Comparison of ENCODE assay signal across 22 cellular contexts in genomic region chr18:12057419-12058039, GRCh38. TPM values are rescaled to one million over a fixed set of nuclear protein-coding genes. Genes with fewer than 3 reads are reported as not detected.
DNase-seq lines count a peak whose midpoint lies in the region; TF ChIP-seq lines count a peak whose summit lies in the region.
"Had no signal": no experiment of that assay in that cellular context is flagged by ENCODE, and none has a peak within 500 bp of the region (broad histone marks: within the 10 kb centered on the region; RNA-seq: fewer than 3 reads in every experiment).

No MANE protein-coding gene starts in this region.

- H2AFZ ChIP-seq in Loucy (ENCODE audit: low read length) (no peak overlapping the region), neuronal stem cell (ENCODE audit: low read length) (no peak overlapping the region)

- H3K9me2 ChIP-seq in Loucy (replicated peaks; ENCODE audit: low read depth, low read length), result no peaks in the 10 kb centered on the region

- H2BK5ac ChIP-seq in neuronal stem cell (ENCODE audit: low read length), result peak overlapping the region; percentile 39

- no peak overlapping the region for H3K4ac ChIP-seq in neuronal stem cell (ENCODE audit: low read length)

- H3F3A ChIP-seq in Loucy (ENCODE audit: low read depth), result no peaks in the 10 kb centered on the region

- no peaks in the 10 kb centered on the region for H3K9me3 Mint-ChIP-seq in activated CD4-positive, alpha-beta T cell treated with anti-CD3 and anti-CD28 coated beads, Interleukin-2, amount 10 ng/mL, durations not matched to agents 24 days and 14 days
- no peaks in the 10 kb centered on the region for H3K9me3 Mint-ChIP-seq in activated CD4-positive, alpha-beta T cell treated with anti-CD3 and anti-CD28 coated beads, Interleukin-2, amount 10 ng/mL, durations not matched to agents 7 days and 5 days
- H3K9me3 Mint-ChIP-seq in dendritic cell treated with granulocyte-macrophage colony-stimulating factor and Interleukin-4, amounts not matched to agents 40 ng/mL and 50 ng/mL, for 4 days, result no peaks in the 10 kb centered on the region
- H3K9me3 Mint-ChIP-seq: activated CD8-positive, alpha-beta T cell treated with anti-CD3 and anti-CD28 coated beads for 36 hours; mesothelial cell of epicardium; natural killer cell had no signal

- H3K36me3 ChIP-seq in Loucy (ENCODE audit: insufficient read depth, low read length), result no peaks in the 10 kb centered on the region
- H3K36me3 ChIP-seq in neuronal stem cell (replicated peaks in 1 of 2; ENCODE audit: control insufficient read depth in 2 of 2, insufficient read depth in 2 of 2, low read length in 2 of 2), result no peaks in the 10 kb centered on the region
- H3K36me3 ChIP-seq: BLaER1, ovary had no signal

- H4K91ac ChIP-seq in neuronal stem cell (ENCODE audit: low read depth, low read length, poor library complexity), result no peak overlapping the region

- no peak overlapping the region for H3K4me3 ChIP-seq in Loucy (ENCODE audit: low read length, poor library complexity, severe bottlenecking)
- H3K4me3 ChIP-seq in neuronal stem cell (ENCODE audit: low read length in 2 of 2), result no peak overlapping the region
- H3K4me3 ChIP-seq: BLaER1, ovary had no signal

- no peaks in the 10 kb centered on the region for H3K4me1 Mint-ChIP-seq in activated CD4-positive, alpha-beta T cell treated with anti-CD3 and anti-CD28 coated beads, Interleukin-2, amount 10 ng/mL, durations not matched to agents 24 days and 14 days
- no peaks in the 10 kb centered on the region for H3K4me1 Mint-ChIP-seq in activated CD4-positive, alpha-beta T cell treated with anti-CD3 and anti-CD28 coated beads, Interleukin-2, amount 10 ng/mL, durations not matched to agents 7 days and 5 days
- H3K4me1 Mint-ChIP-seq in dendritic cell treated with granulocyte-macrophage colony-stimulating factor and Interleukin-4, amounts not matched to agents 40 ng/mL and 50 ng/mL, for 4 days (ENCODE audit: low read depth), result peaks cover 36% of the 10 kb centered on the region
- H3K4me1 Mint-ChIP-seq: natural killer cell had no signal

- H3K4me1 ChIP-seq in Loucy (ENCODE audit: insufficient read depth, low read length, poor library complexity, severe bottlenecking) (no peaks in the 10 kb centered on the region), neuronal stem cell (ENCODE audit: control insufficient read depth in 2 of 2, insufficient read depth in 1 of 2, low read depth in 1 of 2, low read length in 2 of 2) (no peaks in the 10 kb centered on the region)
- H3K4me1 ChIP-seq: Caco-2 had no signal

- CTCF ChIA-PET in activated CD4-positive, alpha-beta T cell treated with anti-CD3 and anti-CD28 coated beads, Interleukin-2, amount 10 ng/mL, durations not matched to agents 7 days and 5 days (lab: Charles Lee), result interaction anchor here (1.0 to 1.5 kb wide), 3 partner anchors 13 to 119 kb away, joined by 3 to 4 read pairs (median 4); no protein-coding TSS in a partner anchor

- H2AK5ac ChIP-seq in neuronal stem cell (ENCODE audit: low read depth, low read length), result peak overlapping the region; percentile 81

- peak overlapping the region; percentile 89 for H3K23ac ChIP-seq in neuronal stem cell (ENCODE audit: low read depth, low read length, poor library complexity)

- H2BK12ac ChIP-seq in neuronal stem cell (ENCODE audit: low read length), result peak overlapping the region; percentile 6

- peak overlapping the region; percentile 38 for H3K18ac ChIP-seq in neuronal stem cell (ENCODE audit: low read length)

- no peaks in the 10 kb centered on the region for H3K79me1 ChIP-seq in neuronal stem cell (ENCODE audit: low read depth, low read length)

- H3K27me3 ChIP-seq in Loucy (ENCODE audit: insufficient read depth, low read length, poor library complexity, severe bottlenecking) (no peaks in the 10 kb centered on the region), neuronal stem cell (ENCODE audit: control insufficient read depth in 3 of 3, insufficient read depth in 3 of 3, low read depth in 1 of 3, low read length in 3 of 3) (peaks cover 0 to 8% (median 0%) of the 10 kb centered on the region in 3 experiments)
- H3K27me3 ChIP-seq: BLaER1, ovary had no signal

- POLR2A ChIA-PET in activated CD4-positive, alpha-beta T cell treated with anti-CD3 and anti-CD28 coated beads, Interleukin-2, amount 10 ng/mL, durations not matched to agents 7 days and 5 days (lab: Charles Lee), result no interaction called here

- no peak overlapping the region for H4K8ac ChIP-seq in neuronal stem cell (ENCODE audit: low read depth, low read length)

- no peak overlapping the region for H2BK120ac ChIP-seq in neuronal stem cell (ENCODE audit: low read depth, low read length)

- peak; percentile 38 for TF ChIP-seq CTCF in Loucy (conservative IDR thresholded peaks at IDR 0.05; ENCODE audit: low read length)

- H3K27me3 Mint-ChIP-seq in activated CD4-positive, alpha-beta T cell treated with anti-CD3 and anti-CD28 coated beads, Interleukin-2, amount 10 ng/mL, durations not matched to agents 24 days and 14 days, result peaks cover 14% of the 10 kb centered on the region
- H3K27me3 Mint-ChIP-seq in activated CD4-positive, alpha-beta T cell treated with anti-CD3 and anti-CD28 coated beads, Interleukin-2, amount 10 ng/mL, durations not matched to agents 7 days and 5 days, result peaks cover 11% of the 10 kb centered on the region
- no peaks in the 10 kb centered on the region for H3K27me3 Mint-ChIP-seq in dendritic cell treated with granulocyte-macrophage colony-stimulating factor and Interleukin-4, amounts not matched to agents 40 ng/mL and 50 ng/mL, for 4 days

- whole genome bisulfite sequencing in neuronal stem cell (ENCODE audit: extremely low coverage in 2 of 2, insufficient read length in 2 of 2, insufficient replicate concordance in 1 of 2), 2 donors, result no CpG with 5 or more reads among the region's 14 CpGs

- H3K4me3 Mint-ChIP-seq in activated CD4-positive, alpha-beta T cell treated with anti-CD3 and anti-CD28 coated beads, Interleukin-2, amount 10 ng/mL, durations not matched to agents 24 days and 14 days, result no peak overlapping the region
- H3K4me3 Mint-ChIP-seq in activated CD4-positive, alpha-beta T cell treated with anti-CD3 and anti-CD28 coated beads, Interleukin-2, amount 10 ng/mL, durations not matched to agents 7 days and 5 days, result no peak overlapping the region
- H3K4me3 Mint-ChIP-seq in dendritic cell treated with granulocyte-macrophage colony-stimulating factor and Interleukin-4, amounts not matched to agents 40 ng/mL and 50 ng/mL, for 4 days, result no peak overlapping the region
- H3K4me3 Mint-ChIP-seq: activated CD8-positive, alpha-beta T cell treated with anti-CD3 and anti-CD28 coated beads for 36 hours; mesothelial cell of epicardium; natural killer cell had no signal

- H3K9me3 ChIP-seq in Loucy (ENCODE audit: insufficient read depth, low read depth, low read length) (no peaks in the 10 kb centered on the region), neuronal stem cell (replicated peaks in 1 of 2; ENCODE audit: control insufficient read depth in 2 of 2, insufficient read depth in 1 of 2, low read depth in 1 of 2, low read length in 2 of 2) (no peaks in the 10 kb centered on the region)
- H3K9me3 ChIP-seq: BLaER1, Caco-2, ovary had no signal

- DNase-seq in activated CD4-positive, alpha-beta T cell treated with anti-CD3 and anti-CD28 coated beads, Interleukin-2, amount 10 ng/mL, durations not matched to agents 24 days and 14 days, result peak; percentile 40
- no peak for DNase-seq in activated CD4-positive, alpha-beta T cell treated with anti-CD3 and anti-CD28 coated beads, Interleukin-2, amount 10 ng/mL, durations not matched to agents 7 days and 5 days
- DNase-seq in neuronal stem cell (ENCODE audit: low spot score) (no peak), A172 (ENCODE audit: low spot score) (no peak), COLO829 (ENCODE audit: low spot score) (no peak), AG20443 (ENCODE audit: low spot score) (no peak)
- DNase-seq: activated CD4-positive, CD25-positive, alpha-beta regulatory T cell; activated CD8-positive, alpha-beta T cell treated with anti-CD3 and anti-CD28 coated beads for 36 hours; activated T-cell treated with anti-CD3 and anti-CD28 coated beads, Interleukin-2, amount 50 U/mL, for 1 hour; Caco-2; natural killer cell; NCI-H1105 treated with DMSO at 0.1 percent for 48 hours; NCI-H2029 treated with DMSO at 0.1 percent for 48 hours; ovary; right cardiac atrium; RPMI8226 had no signal

- H3K4me2 ChIP-seq in Loucy (ENCODE audit: low read depth, low read length, poor library complexity, severe bottlenecking) (no peak overlapping the region), neuronal stem cell (ENCODE audit: insufficient read depth, low read length, poor library complexity, severe bottlenecking) (no peak overlapping the region)
- H3K4me2 ChIP-seq: BLaER1 had no signal

- peak overlapping the region; percentile 85 for H2BK15ac ChIP-seq in neuronal stem cell (ENCODE audit: low read length)

- H3K14ac ChIP-seq in neuronal stem cell (ENCODE audit: low read length), result no peak overlapping the region

- H4K20me1 ChIP-seq in Loucy (ENCODE audit: insufficient read depth, low read length, poor library complexity, severe bottlenecking), result no peaks in the 10 kb centered on the region
- H4K20me1 ChIP-seq: BLaER1 had no signal

- no peak overlapping the region for H3K9ac ChIP-seq in Loucy (ENCODE audit: low read depth, low read length, poor library complexity, severe bottlenecking)
- no peak overlapping the region for H3K9ac ChIP-seq in neuronal stem cell (ENCODE audit: low read depth, low read length, poor library complexity)
- H3K9ac ChIP-seq: BLaER1 had no signal

- H3K36me3 Mint-ChIP-seq in activated CD4-positive, alpha-beta T cell treated with anti-CD3 and anti-CD28 coated beads, Interleukin-2, amount 10 ng/mL, durations not matched to agents 24 days and 14 days (ENCODE audit: low read depth), result no peaks in the 10 kb centered on the region
- no peaks in the 10 kb centered on the region for H3K36me3 Mint-ChIP-seq in activated CD4-positive, alpha-beta T cell treated with anti-CD3 and anti-CD28 coated beads, Interleukin-2, amount 10 ng/mL, durations not matched to agents 7 days and 5 days (ENCODE audit: low read depth)
- H3K36me3 Mint-ChIP-seq in dendritic cell treated with granulocyte-macrophage colony-stimulating factor and Interleukin-4, amounts not matched to agents 40 ng/mL and 50 ng/mL, for 4 days (ENCODE audit: low read depth), result no peaks in the 10 kb centered on the region
- H3K36me3 Mint-ChIP-seq: mesothelial cell of epicardium, natural killer cell had no signal

- no peaks in the 10 kb centered on the region for H3K79me2 ChIP-seq in Loucy (ENCODE audit: insufficient read depth, low read length)

- intact Hi-C loops in activated CD4-positive, alpha-beta T cell treated with anti-CD3 and anti-CD28 coated beads, Interleukin-2, amount 10 ng/mL, durations not matched to agents 24 days and 14 days (cut with micrococcal nuclease), result no loop called here
- intact Hi-C loops in dendritic cell treated with granulocyte-macrophage colony-stimulating factor and Interleukin-4, amounts not matched to agents 40 ng/mL and 50 ng/mL, for 4 days (cut with micrococcal nuclease), result no loop called here

- no peak overlapping the region for H3K27ac ChIP-seq in neuronal stem cell (replicated peaks; ENCODE audit: low read length)
- H3K27ac ChIP-seq: BLaER1, ovary had no signal

- H3K27ac Mint-ChIP-seq in activated CD4-positive, alpha-beta T cell treated with anti-CD3 and anti-CD28 coated beads, Interleukin-2, amount 10 ng/mL, durations not matched to agents 24 days and 14 days, result no peak overlapping the region
- H3K27ac Mint-ChIP-seq in activated CD4-positive, alpha-beta T cell treated with anti-CD3 and anti-CD28 coated beads, Interleukin-2, amount 10 ng/mL, durations not matched to agents 7 days and 5 days, result no peak overlapping the region
- H3K27ac Mint-ChIP-seq in dendritic cell treated with granulocyte-macrophage colony-stimulating factor and Interleukin-4, amounts not matched to agents 40 ng/mL and 50 ng/mL, for 4 days, result peak overlapping the region; percentile 54
- H3K27ac Mint-ChIP-seq: activated CD8-positive, alpha-beta T cell treated with anti-CD3 and anti-CD28 coated beads for 36 hours; mesothelial cell of epicardium; natural killer cell had no signal

RNA-seq across cellular contexts. Expression of gene ANKRD62, which starts 36.1 kb away (rescaled TPM):
- total RNA-seq in activated CD4-positive, alpha-beta T cell treated with anti-CD3 and anti-CD28 coated beads, Interleukin-2, amount 10 ng/mL, durations not matched to agents 24 days and 14 days, result not detected in 2 replicates
- not detected for total RNA-seq in activated CD4-positive, alpha-beta T cell treated with anti-CD3 and anti-CD28 coated beads, Interleukin-2, amount 10 ng/mL, durations not matched to agents 7 days and 5 days
- polyA plus RNA-seq in neuronal stem cell (2013, experiment 1 of 2), result not detected
- not detected for polyA plus RNA-seq in neuronal stem cell (2013, experiment 2 of 2)
- total RNA-seq in A172 (2014; rRNA removed; shearing (Covaris generic)), result not detected in 2 replicates
- total RNA-seq: activated CD8-positive, alpha-beta T cell treated with anti-CD3 and anti-CD28 coated beads for 36 hours; Caco-2; mesothelial cell of epicardium; natural killer cell; NCI-H460; ovary; right cardiac atrium; ureter had no signal
- polyA plus RNA-seq: ovary, right cardiac atrium had no signal
